14 cellular contexts compared by ENCODE assay signal in genomic region chr9:93267681-93268505, GRCh38.
DNase-seq lines count a peak whose midpoint lies in the region; ATAC-seq, FAIRE-seq and TF ChIP-seq lines count a peak whose summit lies in the region.
"Had no signal": no experiment of that assay in that cellular context is flagged by ENCODE, and none has a peak within 500 bp of the region (broad histone marks: within the 10 kb centered on the region; RNA-seq: fewer than 3 reads in every experiment).

No MANE protein-coding gene starts in this region.

- H3K4me3 ChIP-seq in BLaER1, result peak overlapping the region; percentile 41; the same call in 1 of the 2 replicates
- no peak overlapping the region for H3K4me3 ChIP-seq in body of pancreas
- no peak overlapping the region for H3K4me3 ChIP-seq in pancreas

- H3K27me3 ChIP-seq in BLaER1 (no peaks in the 10 kb centered on the region), body of pancreas (no peaks in the 10 kb centered on the region), pancreas (no peaks in the 10 kb centered on the region)

- no peak for FAIRE-seq in GM12892 (lab: Jason Lieb, UNC)
- no peak for FAIRE-seq in pancreas (lab: Jason Lieb, UNC)
- FAIRE-seq: astrocyte had no signal

- no peaks in the 10 kb centered on the region for H4K20me1 ChIP-seq in BLaER1

- H3K36me3 ChIP-seq in BLaER1, result peaks cover 45% of the 10 kb centered on the region
- H3K36me3 ChIP-seq in body of pancreas (replicated peaks in 1 of 2; ENCODE audit: insufficient read depth in 1 of 2, low read depth in 2 of 2), result no peaks in the 10 kb centered on the region
- H3K36me3 ChIP-seq in pancreas, result peaks cover 0 to 10% (median 3%) of the 10 kb centered on the region in 3 donors

- no peak overlapping the region for H3K27ac Mint-ChIP-seq in activated naive CD4-positive, alpha-beta T cell treated with anti-CD3 and anti-CD28 coated beads, Interleukin-2, amount 50 U/mL, for 72 hours
- H3K27ac Mint-ChIP-seq: CD14-positive monocyte had no signal

- DNase-seq in GM12892 (ENCODE audit: insufficient read length), result peak; percentile 13
- peak in 2 of 4 donors; percentile 6 to 9 for DNase-seq in body of pancreas
- DNase-seq in pancreas, result peak in 4 of 6 donors; percentile 11 to 74 (median 36)
- no peak for DNase-seq in NCI-H146 treated with DMSO at 0.1 percent for 48 hours (lab: John Stamatoyannopoulos, UW; ENCODE audit: unreplicated experiment)
- DNase-seq in activated naive CD4-positive, alpha-beta T cell treated with anti-CD3 and anti-CD28 coated beads, Interleukin-2, amount 50 U/mL, for 72 hours (ENCODE audit: low spot score in 2 of 2), result no peak
- no peak for DNase-seq in NCI-H82 (lab: John Stamatoyannopoulos, UW)
- no peak for DNase-seq in SHP77 (lab: John Stamatoyannopoulos, UW)
- DNase-seq: activated CD4-positive, CD25-positive, alpha-beta regulatory T cell; KBM-7; NCI-H1694; retina had no signal

- H3K27ac ChIP-seq in BLaER1 (0 out of 2 replicates have a peak overlapping the region, but pooled peaks have one; percentile 14), body of pancreas (peak overlapping the region in 3 of 4 donors; percentile 60 to 79 (median 61)), pancreas (peak overlapping the region in 3 of 4 donors; percentile 39 to 72 (median 60))

- H3K4me1 ChIP-seq in BLaER1 (peaks cover 75% of the 10 kb centered on the region), body of pancreas (peaks cover 41% of the 10 kb centered on the region), pancreas (peaks cover 3 to 25% (median 15%) of the 10 kb centered on the region in 3 donors)

- H3K9me3 ChIP-seq in BLaER1, result peaks cover 28% of the 10 kb centered on the region
- no peaks in the 10 kb centered on the region for H3K9me3 ChIP-seq in body of pancreas
- H3K9me3 ChIP-seq in pancreas, result no peaks in the 10 kb centered on the region

- H3K4me2 ChIP-seq in BLaER1, result peak overlapping the region; percentile 90

- WGBS in body of pancreas, 2 donors, result 75 to 87% methylated on average over 13 to 28 of the region's 28 CpGs
- WGBS in pancreas, 2 donors, result 78 to 80% methylated on average over 28 of the region's 28 CpGs

- H3K9ac ChIP-seq in BLaER1, result no peak overlapping the region

- ATAC-seq in body of pancreas (no peak), pancreas (peak in 2 of 4 donors; percentile 3 to 8)
- no peak for ATAC-seq in activated naive CD4-positive, alpha-beta T cell treated with anti-CD3 and anti-CD28 coated beads, Interleukin-2, amount 50 U/mL, for 72 hours

- TF ChIP-seq POLR2A in GM12892 (IDR thresholded peaks at IDR 0.05; ENCODE audit: low read depth, low read length) (no peak), body of pancreas (IDR thresholded peaks at IDR 0.05) (no peak)

- intact Hi-C loops in body of pancreas (cut with DNase I) (no loop called here), pancreas (cut with DNase I) (loop anchor here in 1 of 3 donors (10.0 kb wide), 1 partner anchor 53 kb away; no protein-coding TSS in a partner anchor)

- TF ChIP-seq CTCF in body of pancreas (IDR thresholded peaks at IDR 0.05) (no peak), pancreas (IDR thresholded peaks at IDR 0.05) (no peak)

- peaks cover 0 to 3% of the 10 kb centered on the region in 2 donors for H3K9me3 Mint-ChIP-seq in activated naive CD4-positive, alpha-beta T cell treated with anti-CD3 and anti-CD28 coated beads, Interleukin-2, amount 50 U/mL, for 72 hours

- H3K36me3 Mint-ChIP-seq in activated naive CD4-positive, alpha-beta T cell treated with anti-CD3 and anti-CD28 coated beads, Interleukin-2, amount 50 U/mL, for 72 hours, result peaks cover 11 to 16% of the 10 kb centered on the region in 2 donors
- H3K36me3 Mint-ChIP-seq: CD14-positive monocyte had no signal

Comparison
In these comparisons a context has a peak if more than half of its experiments do, and no peak if none do; other contexts are left out.
1. DNase-seq: peak in GM12892 (single experiment) and pancreas (4 of 6); none in NCI-H146 treated with DMSO at 0.1 percent for 48 hours (single experiment), activated naive CD4-positive, alpha-beta T cell treated with anti-CD3 and anti-CD28 coated beads, Interleukin-2, amount 50 U/mL, for 72 hours (0 of 2), NCI-H82 (single experiment) and SHP77 (0 of 2).
2. Peak in every context shown above with its lines, with median percentiles within 50 percentile points of each other: H3K27ac ChIP-seq.